In the genomic region with DNA sequence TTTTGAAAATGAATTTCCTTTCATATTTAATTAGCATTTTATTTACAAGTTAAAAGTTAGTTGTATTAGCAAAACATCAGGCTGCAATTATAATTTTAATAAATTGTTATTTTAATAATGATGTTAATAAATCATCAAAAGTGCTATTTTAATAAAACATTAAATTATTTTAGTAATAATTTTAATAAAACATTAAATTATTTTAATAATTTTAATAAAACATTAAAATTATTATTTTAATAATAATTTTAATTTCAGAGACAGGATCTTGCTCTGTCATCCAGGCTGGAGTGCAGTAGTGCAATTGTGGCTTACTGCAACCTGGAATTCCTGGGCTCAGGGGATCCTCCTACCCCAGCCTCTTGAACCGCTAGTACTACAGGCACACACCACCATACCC, we compare ENCODE assay signal across 18 cellular contexts.
"Had no signal": no experiment of that assay in that cellular context is flagged by ENCODE, and none has a peak within 500 bp of the region (broad histone marks: within the 10 kb centered on the region; RNA-seq: fewer than 3 reads in every experiment).

No MANE protein-coding gene starts in this region.

- FAIRE-seq: endothelial cell of umbilical vein had no signal

- H3K4me3 ChIP-seq: colonic mucosa, heart left ventricle, right atrium auricular region, sigmoid colon, skin epidermis had no signal

- DNase-seq: colonic mucosa; dermis blood vessel endothelial cell; erythroblast; foreskin melanocyte; heart left ventricle; hippocampal formation; kidney glomerular epithelial cell; mesendoderm; naive thymus-derived CD4-positive, alpha-beta T cell; nephron progenitor cell; sigmoid colon; stimulated activated CD4-positive, alpha-beta T cell treated with anti-CD3 and anti-CD28 coated beads, Interleukin-2, amount 100 ng/mL, for 48 hours; stimulated activated naive CD4-positive, alpha-beta T cell treated with Interleukin-2 at 50 U/mL for 16 hours; trophoblast cell had no signal

- H3K4me3 Mint-ChIP-seq: nephron progenitor cell had no signal

- H3K9me3 Mint-ChIP-seq: naive thymus-derived CD4-positive, alpha-beta T cell; nephron progenitor cell had no signal

- H3K27ac ChIP-seq: colonic mucosa, heart left ventricle, neutrophil, right atrium auricular region, sigmoid colon, skin epidermis had no signal

- H3K4me1 ChIP-seq: colonic mucosa had no signal

- H3K9me3 ChIP-seq: colonic mucosa, heart left ventricle, neutrophil, right atrium auricular region, sigmoid colon had no signal

- H3K36me3 ChIP-seq: colonic mucosa had no signal

- ATAC-seq: heart left ventricle; naive thymus-derived CD4-positive, alpha-beta T cell had no signal

- H3K27me3 ChIP-seq: colonic mucosa, neutrophil, right atrium auricular region, sigmoid colon had no signal

- H3K27me3 Mint-ChIP-seq: naive thymus-derived CD4-positive, alpha-beta T cell had no signal
